ENCODE assay signal across 1 cellular context in the genomic region with DNA sequence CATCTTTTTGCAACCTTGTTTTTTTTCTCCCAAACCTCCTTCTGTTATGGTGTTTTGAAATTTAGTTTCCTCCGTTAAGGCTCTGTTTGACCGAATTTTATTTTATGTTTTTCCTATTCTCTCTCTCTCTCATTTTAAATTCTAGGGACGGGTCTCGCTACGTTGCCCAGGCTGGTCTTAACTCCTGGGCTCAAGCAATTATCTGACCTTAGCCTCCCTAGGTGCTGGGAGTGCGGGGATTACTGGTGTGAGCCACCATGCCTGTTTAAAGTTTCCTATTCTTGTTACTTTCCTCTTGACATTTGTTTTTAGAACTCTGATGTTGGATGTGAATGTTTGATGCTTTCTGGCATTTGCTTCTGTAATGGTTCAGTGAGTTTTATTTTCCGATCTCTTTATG.
TF ChIP-seq lines count a peak whose summit lies in the region.

No MANE protein-coding gene starts in this region.

TF ChIP-seq in endothelial cell of umbilical vein, 7 proteins besides CTCF, POLR2A, EP300 and RAD21:
- TF ChIP-seq EZH2 (IDR thresholded peaks at IDR 0.05; ENCODE audit: borderline replicate concordance, low read depth, low read length, severe bottlenecking) (no peak), POLR2AphosphoS5 (IDR thresholded peaks at IDR 0.05; ENCODE audit: insufficient read depth, low read depth, low read length) (no peak), FOS (IDR thresholded peaks at IDR 0.05; ENCODE audit: borderline replicate concordance, insufficient read depth, low read length) (no peak), JUN (IDR thresholded peaks at IDR 0.05; ENCODE audit: borderline replicate concordance, insufficient read depth, insufficient read length, low read depth) (no peak), GATA2 (IDR thresholded peaks at IDR 0.05; ENCODE audit: insufficient read depth, insufficient read length, low read depth, low read length) (no peak), MYC (IDR thresholded peaks at IDR 0.05; ENCODE audit: low read depth, low read length) (no peak)
- TF ChIP-seq, protein P1, sequence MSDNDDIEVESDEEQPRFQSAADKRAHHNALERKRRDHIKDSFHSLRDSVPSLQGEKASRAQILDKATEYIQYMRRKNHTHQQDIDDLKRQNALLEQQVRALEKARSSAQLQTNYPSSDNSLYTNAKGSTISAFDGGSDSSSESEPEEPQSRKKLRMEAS (IDR thresholded peaks at IDR 0.05; ENCODE audit: insufficient read depth, insufficient read length), result no peak
